ENCODE assay signal across 1 cellular context in the genomic region with DNA sequence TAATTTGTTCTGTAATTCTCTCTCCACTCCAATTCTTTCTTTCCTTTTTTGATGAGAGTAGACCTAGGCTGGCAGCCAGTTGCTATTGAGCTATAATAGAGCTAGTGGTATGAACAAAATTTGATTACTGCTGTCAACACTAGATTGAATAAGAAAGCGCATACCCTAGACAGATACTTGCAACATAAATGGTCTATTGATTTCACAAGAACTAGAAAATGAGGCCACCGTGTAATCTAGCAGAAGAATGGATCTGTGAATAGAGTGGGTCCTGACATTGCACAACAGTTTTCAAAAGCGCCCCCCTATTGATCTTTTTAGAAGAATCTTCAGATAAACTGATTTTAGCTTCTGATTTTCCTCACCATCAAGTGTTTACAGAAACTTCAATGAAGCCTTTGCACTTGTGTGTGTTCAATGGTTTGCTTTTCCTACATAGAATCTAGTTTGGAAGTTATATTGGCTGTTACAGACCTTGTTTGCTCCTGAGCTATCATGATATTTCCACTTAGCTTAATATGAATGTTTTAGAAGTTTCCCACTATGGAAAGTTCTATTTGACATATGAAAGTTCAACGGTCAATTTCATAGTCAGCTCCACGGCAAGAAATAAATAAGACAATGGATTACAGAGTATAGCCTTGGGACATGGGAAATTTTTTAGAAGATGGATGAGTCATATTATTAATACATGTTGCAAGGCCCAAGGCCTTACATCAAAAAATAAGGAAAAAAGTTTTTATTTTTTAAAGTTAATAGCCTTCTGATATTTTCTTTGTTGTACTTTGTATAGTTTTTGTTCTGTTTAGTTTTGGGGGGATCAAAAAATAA.
TF ChIP-seq lines count a peak whose summit lies in the region.

No MANE protein-coding gene starts in this region.

TF ChIP-seq in HepG2, 621 proteins besides CTCF, POLR2A, EP300 and RAD21 (continued from another document and continues in another):
- TF ChIP-seq, protein P1, sequence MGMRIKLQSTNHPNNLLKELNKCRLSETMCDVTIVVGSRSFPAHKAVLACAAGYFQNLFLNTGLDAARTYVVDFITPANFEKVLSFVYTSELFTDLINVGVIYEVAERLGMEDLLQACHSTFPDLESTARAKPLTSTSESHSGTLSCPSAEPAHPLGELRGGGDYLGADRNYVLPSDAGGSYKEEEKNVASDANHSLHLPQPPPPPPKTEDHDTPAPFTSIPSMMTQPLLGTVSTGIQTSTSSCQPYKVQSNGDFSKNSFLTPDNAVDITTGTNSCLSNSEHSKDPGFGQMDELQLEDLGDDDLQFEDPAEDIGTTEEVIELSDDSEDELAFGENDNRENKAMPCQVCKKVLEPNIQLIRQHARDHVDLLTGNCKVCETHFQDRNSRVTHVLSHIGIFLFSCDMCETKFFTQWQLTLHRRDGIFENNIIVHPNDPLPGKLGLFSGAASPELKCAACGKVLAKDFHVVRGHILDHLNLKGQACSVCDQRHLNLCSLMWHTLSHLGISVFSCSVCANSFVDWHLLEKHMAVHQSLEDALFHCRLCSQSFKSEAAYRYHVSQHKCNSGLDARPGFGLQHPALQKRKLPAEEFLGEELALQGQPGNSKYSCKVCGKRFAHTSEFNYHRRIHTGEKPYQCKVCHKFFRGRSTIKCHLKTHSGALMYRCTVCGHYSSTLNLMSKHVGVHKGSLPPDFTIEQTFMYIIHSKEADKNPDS (CRISPR knock-in tag; IDR thresholded peaks at IDR 0.05), result no peak
- TF ChIP-seq SOX5 (CRISPR knock-in tag; IDR thresholded peaks at IDR 0.05; ENCODE audit: borderline replicate concordance) (peak; percentile 79; the same call in 1 of the 2 replicates), ZNF20 (CRISPR knock-in tag; IDR thresholded peaks at IDR 0.05) (no peak), ZNF546 (CRISPR knock-in tag; conservative IDR thresholded peaks at IDR 0.05) (0 out of 2 replicates have a peak, but pooled peaks have one; percentile 5), ZNF878 (CRISPR knock-in tag; IDR thresholded peaks at IDR 0.05) (no peak), DPF2 (CRISPR knock-in tag; IDR thresholded peaks at IDR 0.05; ENCODE audit: borderline replicate concordance, low read depth) (no peak), GTF3A (CRISPR knock-in tag; conservative IDR thresholded peaks at IDR 0.05) (no peak), ZNF720 (CRISPR knock-in tag; IDR thresholded peaks at IDR 0.05) (no peak), ZNF34 (CRISPR knock-in tag; IDR thresholded peaks at IDR 0.05; ENCODE audit: borderline replicate concordance) (no peak), HMG20A (CRISPR knock-in tag; IDR thresholded peaks at IDR 0.05; ENCODE audit: borderline replicate concordance) (peak; percentile 60), NCOR1 (IDR thresholded peaks at IDR 0.05; ENCODE audit: borderline replicate concordance, low read length) (no peak), HNF4A (CRISPR knock-in tag; IDR thresholded peaks at IDR 0.05) (peak; percentile 7; the same call in 1 of the 2 replicates), ARNT (IDR thresholded peaks at IDR 0.05) (no peak), ZMYM3 (CRISPR knock-in tag; IDR thresholded peaks at IDR 0.05) (no peak), SMAD9 (CRISPR knock-in tag; IDR thresholded peaks at IDR 0.05) (no peak), HDAC6 (IDR thresholded peaks at IDR 0.05; ENCODE audit: low read depth, low read length) (no peak), HNRNPH1 (optimal IDR thresholded peaks at IDR 0.05; ENCODE audit: low read depth, low read length) (no peak), RFX3 (CRISPR knock-in tag; IDR thresholded peaks at IDR 0.05) (no peak), REL (CRISPR knock-in tag; conservative IDR thresholded peaks at IDR 0.05) (no peak), SAFB2 (CRISPR knock-in tag; IDR thresholded peaks at IDR 0.05; ENCODE audit: borderline replicate concordance, low read depth) (no peak), MED13 (CRISPR knock-in tag; IDR thresholded peaks at IDR 0.05) (no peak), ETV5 (CRISPR knock-in tag; IDR thresholded peaks at IDR 0.05; ENCODE audit: borderline replicate concordance) (0 out of 2 replicates have a peak, but pooled peaks have one; percentile 16), HDAC2 (CRISPR knock-in tag; IDR thresholded peaks at IDR 0.05) (0 out of 2 replicates have a peak, but pooled peaks have one; percentile 68), MIXL1 (CRISPR knock-in tag; IDR thresholded peaks at IDR 0.05) (no peak), IKZF4 (CRISPR knock-in tag; IDR thresholded peaks at IDR 0.05; ENCODE audit: borderline replicate concordance, low read depth, not compliant biosample characterization) (no peak), KDM4B (CRISPR knock-in tag; IDR thresholded peaks at IDR 0.05) (no peak; the same call in 1 of the 2 replicates)
- TF ChIP-seq, protein P2, sequence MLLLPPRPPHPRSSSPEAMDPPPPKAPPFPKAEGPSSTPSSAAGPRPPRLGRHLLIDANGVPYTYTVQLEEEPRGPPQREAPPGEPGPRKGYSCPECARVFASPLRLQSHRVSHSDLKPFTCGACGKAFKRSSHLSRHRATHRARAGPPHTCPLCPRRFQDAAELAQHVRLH (CRISPR knock-in tag; IDR thresholded peaks at IDR 0.05; ENCODE audit: borderline replicate concordance, low read depth), result no peak
- TF ChIP-seq, protein P3, sequence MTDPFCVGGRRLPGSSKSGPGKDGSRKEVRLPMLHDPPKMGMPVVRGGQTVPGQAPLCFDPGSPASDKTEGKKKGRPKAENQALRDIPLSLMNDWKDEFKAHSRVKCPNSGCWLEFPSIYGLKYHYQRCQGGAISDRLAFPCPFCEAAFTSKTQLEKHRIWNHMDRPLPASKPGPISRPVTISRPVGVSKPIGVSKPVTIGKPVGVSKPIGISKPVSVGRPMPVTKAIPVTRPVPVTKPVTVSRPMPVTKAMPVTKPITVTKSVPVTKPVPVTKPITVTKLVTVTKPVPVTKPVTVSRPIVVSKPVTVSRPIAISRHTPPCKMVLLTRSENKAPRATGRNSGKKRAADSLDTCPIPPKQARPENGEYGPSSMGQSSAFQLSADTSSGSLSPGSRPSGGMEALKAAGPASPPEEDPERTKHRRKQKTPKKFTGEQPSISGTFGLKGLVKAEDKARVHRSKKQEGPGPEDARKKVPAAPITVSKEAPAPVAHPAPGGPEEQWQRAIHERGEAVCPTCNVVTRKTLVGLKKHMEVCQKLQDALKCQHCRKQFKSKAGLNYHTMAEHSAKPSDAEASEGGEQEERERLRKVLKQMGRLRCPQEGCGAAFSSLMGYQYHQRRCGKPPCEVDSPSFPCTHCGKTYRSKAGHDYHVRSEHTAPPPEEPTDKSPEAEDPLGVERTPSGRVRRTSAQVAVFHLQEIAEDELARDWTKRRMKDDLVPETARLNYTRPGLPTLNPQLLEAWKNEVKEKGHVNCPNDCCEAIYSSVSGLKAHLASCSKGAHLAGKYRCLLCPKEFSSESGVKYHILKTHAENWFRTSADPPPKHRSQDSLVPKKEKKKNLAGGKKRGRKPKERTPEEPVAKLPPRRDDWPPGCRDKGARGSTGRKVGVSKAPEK (CRISPR knock-in tag; IDR thresholded peaks at IDR 0.05; ENCODE audit: borderline replicate concordance), result no peak
- TF ChIP-seq, protein P4, sequence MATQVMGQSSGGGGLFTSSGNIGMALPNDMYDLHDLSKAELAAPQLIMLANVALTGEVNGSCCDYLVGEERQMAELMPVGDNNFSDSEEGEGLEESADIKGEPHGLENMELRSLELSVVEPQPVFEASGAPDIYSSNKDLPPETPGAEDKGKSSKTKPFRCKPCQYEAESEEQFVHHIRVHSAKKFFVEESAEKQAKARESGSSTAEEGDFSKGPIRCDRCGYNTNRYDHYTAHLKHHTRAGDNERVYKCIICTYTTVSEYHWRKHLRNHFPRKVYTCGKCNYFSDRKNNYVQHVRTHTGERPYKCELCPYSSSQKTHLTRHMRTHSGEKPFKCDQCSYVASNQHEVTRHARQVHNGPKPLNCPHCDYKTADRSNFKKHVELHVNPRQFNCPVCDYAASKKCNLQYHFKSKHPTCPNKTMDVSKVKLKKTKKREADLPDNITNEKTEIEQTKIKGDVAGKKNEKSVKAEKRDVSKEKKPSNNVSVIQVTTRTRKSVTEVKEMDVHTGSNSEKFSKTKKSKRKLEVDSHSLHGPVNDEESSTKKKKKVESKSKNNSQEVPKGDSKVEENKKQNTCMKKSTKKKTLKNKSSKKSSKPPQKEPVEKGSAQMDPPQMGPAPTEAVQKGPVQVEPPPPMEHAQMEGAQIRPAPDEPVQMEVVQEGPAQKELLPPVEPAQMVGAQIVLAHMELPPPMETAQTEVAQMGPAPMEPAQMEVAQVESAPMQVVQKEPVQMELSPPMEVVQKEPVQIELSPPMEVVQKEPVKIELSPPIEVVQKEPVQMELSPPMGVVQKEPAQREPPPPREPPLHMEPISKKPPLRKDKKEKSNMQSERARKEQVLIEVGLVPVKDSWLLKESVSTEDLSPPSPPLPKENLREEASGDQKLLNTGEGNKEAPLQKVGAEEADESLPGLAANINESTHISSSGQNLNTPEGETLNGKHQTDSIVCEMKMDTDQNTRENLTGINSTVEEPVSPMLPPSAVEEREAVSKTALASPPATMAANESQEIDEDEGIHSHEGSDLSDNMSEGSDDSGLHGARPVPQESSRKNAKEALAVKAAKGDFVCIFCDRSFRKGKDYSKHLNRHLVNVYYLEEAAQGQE (IDR thresholded peaks at IDR 0.05; ENCODE audit: borderline replicate concordance in 1 of 2, low read depth in 1 of 2, low read length in 2 of 2), result 0 out of 4 replicates have a peak, but pooled peaks of 1 of the 2 experiments have one; percentile 13
- TF ChIP-seq, protein P5, sequence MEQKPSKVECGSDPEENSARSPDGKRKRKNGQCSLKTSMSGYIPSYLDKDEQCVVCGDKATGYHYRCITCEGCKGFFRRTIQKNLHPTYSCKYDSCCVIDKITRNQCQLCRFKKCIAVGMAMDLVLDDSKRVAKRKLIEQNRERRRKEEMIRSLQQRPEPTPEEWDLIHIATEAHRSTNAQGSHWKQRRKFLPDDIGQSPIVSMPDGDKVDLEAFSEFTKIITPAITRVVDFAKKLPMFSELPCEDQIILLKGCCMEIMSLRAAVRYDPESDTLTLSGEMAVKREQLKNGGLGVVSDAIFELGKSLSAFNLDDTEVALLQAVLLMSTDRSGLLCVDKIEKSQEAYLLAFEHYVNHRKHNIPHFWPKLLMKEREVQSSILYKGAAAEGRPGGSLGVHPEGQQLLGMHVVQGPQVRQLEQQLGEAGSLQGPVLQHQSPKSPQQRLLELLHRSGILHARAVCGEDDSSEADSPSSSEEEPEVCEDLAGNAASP (CRISPR knock-in tag; IDR thresholded peaks at IDR 0.05; ENCODE audit: borderline replicate concordance), result 0 out of 2 replicates have a peak, but pooled peaks have one; percentile 18
- TF ChIP-seq, protein P6, sequence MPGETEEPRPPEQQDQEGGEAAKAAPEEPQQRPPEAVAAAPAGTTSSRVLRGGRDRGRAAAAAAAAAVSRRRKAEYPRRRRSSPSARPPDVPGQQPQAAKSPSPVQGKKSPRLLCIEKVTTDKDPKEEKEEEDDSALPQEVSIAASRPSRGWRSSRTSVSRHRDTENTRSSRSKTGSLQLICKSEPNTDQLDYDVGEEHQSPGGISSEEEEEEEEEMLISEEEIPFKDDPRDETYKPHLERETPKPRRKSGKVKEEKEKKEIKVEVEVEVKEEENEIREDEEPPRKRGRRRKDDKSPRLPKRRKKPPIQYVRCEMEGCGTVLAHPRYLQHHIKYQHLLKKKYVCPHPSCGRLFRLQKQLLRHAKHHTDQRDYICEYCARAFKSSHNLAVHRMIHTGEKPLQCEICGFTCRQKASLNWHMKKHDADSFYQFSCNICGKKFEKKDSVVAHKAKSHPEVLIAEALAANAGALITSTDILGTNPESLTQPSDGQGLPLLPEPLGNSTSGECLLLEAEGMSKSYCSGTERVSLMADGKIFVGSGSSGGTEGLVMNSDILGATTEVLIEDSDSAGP (CRISPR knock-in tag; IDR thresholded peaks at IDR 0.05; ENCODE audit: borderline replicate concordance), result no peak
- TF ChIP-seq, protein P7, sequence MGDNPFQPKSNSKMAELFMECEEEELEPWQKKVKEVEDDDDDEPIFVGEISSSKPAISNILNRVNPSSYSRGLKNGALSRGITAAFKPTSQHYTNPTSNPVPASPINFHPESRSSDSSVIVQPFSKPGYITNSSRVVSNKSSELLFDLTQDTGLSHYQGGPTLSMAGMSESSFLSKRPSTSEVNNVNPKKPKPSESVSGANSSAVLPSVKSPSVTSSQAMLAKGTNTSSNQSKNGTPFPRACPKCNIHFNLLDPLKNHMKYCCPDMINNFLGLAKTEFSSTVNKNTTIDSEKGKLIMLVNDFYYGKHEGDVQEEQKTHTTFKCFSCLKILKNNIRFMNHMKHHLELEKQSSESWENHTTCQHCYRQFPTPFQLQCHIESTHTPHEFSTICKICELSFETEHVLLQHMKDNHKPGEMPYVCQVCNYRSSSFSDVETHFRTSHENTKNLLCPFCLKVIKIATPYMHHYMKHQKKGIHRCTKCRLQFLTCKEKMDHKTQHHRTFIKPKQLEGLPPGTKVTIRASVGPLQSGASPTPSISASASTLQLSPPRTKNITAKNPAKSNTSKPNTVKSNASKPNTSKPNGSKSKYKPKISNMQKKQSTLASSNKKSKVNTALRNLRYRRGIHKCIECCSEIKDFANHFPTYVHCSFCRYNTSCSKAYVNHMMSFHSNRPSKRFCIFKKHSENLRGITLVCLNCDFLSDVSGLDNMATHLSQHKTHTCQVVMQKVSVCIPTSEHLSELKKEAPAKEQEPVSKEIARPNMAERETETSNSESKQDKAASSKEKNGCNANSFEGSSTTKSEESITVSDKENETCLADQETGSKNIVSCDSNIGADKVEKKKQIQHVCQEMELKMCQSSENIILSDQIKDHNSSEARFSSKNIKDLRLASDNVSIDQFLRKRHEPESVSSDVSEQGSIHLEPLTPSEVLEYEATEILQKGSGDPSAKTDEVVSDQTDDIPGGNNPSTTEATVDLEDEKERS (CRISPR knock-in tag; IDR thresholded peaks at IDR 0.05), result peak; percentile 65; the same call in 1 of the 2 replicates
- TF ChIP-seq, protein P8, sequence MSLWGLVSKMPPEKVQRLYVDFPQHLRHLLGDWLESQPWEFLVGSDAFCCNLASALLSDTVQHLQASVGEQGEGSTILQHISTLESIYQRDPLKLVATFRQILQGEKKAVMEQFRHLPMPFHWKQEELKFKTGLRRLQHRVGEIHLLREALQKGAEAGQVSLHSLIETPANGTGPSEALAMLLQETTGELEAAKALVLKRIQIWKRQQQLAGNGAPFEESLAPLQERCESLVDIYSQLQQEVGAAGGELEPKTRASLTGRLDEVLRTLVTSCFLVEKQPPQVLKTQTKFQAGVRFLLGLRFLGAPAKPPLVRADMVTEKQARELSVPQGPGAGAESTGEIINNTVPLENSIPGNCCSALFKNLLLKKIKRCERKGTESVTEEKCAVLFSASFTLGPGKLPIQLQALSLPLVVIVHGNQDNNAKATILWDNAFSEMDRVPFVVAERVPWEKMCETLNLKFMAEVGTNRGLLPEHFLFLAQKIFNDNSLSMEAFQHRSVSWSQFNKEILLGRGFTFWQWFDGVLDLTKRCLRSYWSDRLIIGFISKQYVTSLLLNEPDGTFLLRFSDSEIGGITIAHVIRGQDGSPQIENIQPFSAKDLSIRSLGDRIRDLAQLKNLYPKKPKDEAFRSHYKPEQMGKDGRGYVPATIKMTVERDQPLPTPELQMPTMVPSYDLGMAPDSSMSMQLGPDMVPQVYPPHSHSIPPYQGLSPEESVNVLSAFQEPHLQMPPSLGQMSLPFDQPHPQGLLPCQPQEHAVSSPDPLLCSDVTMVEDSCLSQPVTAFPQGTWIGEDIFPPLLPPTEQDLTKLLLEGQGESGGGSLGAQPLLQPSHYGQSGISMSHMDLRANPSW (CRISPR knock-in tag; IDR thresholded peaks at IDR 0.05; ENCODE audit: borderline replicate concordance), result no peak; the same call in 1 of the 2 replicates
- TF ChIP-seq, protein P9, sequence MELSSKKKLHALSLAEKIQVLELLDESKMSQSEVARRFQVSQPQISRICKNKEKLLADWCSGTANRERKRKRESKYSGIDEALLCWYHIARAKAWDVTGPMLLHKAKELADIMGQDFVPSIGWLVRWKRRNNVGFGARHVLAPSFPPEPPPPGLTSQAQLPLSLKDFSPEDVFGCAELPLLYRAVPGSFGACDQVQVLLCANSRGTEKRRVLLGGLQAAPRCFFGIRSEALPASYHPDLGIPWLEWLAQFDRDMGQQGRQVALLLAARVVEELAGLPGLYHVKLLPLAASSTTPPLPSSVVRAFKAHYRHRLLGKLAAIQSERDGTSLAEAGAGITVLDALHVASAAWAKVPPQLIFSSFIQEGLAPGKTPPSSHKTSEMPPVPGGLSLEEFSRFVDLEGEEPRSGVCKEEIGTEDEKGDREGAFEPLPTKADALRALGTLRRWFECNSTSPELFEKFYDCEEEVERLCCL (CRISPR knock-in tag; IDR thresholded peaks at IDR 0.05; ENCODE audit: borderline replicate concordance), result no peak
